In genomic region chrX:50723006-50723405, GRCh38 we compare ENCODE assay signal across 17 cellular contexts.
"Had no signal": no experiment of that assay in that cellular context is flagged by ENCODE, and none has a peak within 500 bp of the region (broad histone marks: within the 10 kb centered on the region; RNA-seq: fewer than 3 reads in every experiment).

No MANE protein-coding gene starts in this region.

- ATAC-seq: activated T-helper 17 cell treated with anti-CD3 and anti-CD28 coated beads, Interleukin-2, amount 50 U/mL, for 72 hours; body of pancreas; effector memory CD8-positive, alpha-beta T cell; gastroesophageal sphincter; natural killer cell had no signal

- H3K36me3 ChIP-seq: adrenal gland, gastroesophageal sphincter, right atrium auricular region, transverse colon, WERI-Rb-1 had no signal

- H3K4me3 ChIP-seq: adrenal gland, body of pancreas, gastroesophageal sphincter, right atrium auricular region, skin epidermis, transverse colon had no signal

- H3K9me3 ChIP-seq: adrenal gland, body of pancreas, gastroesophageal sphincter, right atrium auricular region, transverse colon had no signal

- DNase-seq: activated CD4-positive, alpha-beta T cell treated with anti-CD3 and anti-CD28 coated beads, Interleukin-2, amount 50 U/mL, for 48 hours; adrenal gland; body of pancreas; central memory CD4-positive, alpha-beta T cell; effector memory CD8-positive, alpha-beta T cell; kidney; mesenchymal stem cell; natural killer cell; stimulated activated CD4-positive, alpha-beta T cell treated with anti-CD3 and anti-CD28 coated beads, Interleukin-4, amount 100 ng/mL, for 4 hours; stimulated activated CD8-positive, alpha-beta memory T cell treated with anti-CD3 and anti-CD28 coated beads, Interleukin-4, amount 100 ng/mL, for 48 hours; stimulated activated naive CD4-positive, alpha-beta T cell treated with Interleukin-2 at 50 U/mL for 16 hours; transverse colon; WERI-Rb-1 had no signal

- H3K4me1 ChIP-seq: adrenal gland, body of pancreas, right atrium auricular region, transverse colon had no signal

- H3K27me3 ChIP-seq: body of pancreas, gastroesophageal sphincter, right atrium auricular region, transverse colon had no signal

- H3K27ac ChIP-seq: adrenal gland, body of pancreas, gastroesophageal sphincter, right atrium auricular region, skin epidermis, transverse colon, WERI-Rb-1 had no signal
